Comparison of ENCODE assay signal across 12 cellular contexts in the genomic region with DNA sequence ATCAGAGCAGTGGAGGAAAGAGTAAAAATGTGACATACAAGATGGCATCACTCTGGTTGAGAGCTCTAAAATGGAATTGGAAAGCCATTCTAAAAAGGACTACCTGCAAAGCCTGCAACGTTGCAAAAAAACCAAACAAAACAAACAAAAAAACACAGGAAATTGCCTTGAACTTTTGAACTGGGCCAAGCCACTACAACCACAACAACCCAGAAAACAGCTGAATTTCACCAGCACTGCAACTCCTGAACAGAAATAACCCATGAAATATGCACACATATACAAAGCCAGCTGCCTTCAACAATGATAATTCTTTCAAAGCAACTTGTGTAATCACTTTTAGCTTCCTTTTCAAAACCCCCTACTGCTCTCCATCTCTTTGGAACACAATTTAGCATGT.
"Had no signal": no experiment of that assay in that cellular context is flagged by ENCODE, and none has a peak within 500 bp of the region (broad histone marks: within the 10 kb centered on the region; RNA-seq: fewer than 3 reads in every experiment).

No MANE protein-coding gene starts in this region.

- H3K4me1 ChIP-seq: upper lobe of right lung had no signal

- ATAC-seq: activated naive CD8-positive, alpha-beta T cell treated with anti-CD3 and anti-CD28 coated beads, Interleukin-2, amount 50 U/mL, for 24 hours; left lobe of liver; upper lobe of right lung had no signal

- H3K4me3 ChIP-seq: upper lobe of right lung had no signal

- H3K9me3 ChIP-seq: upper lobe of right lung had no signal

- H3K36me3 ChIP-seq: upper lobe of right lung had no signal

- H3K27me3 ChIP-seq: upper lobe of right lung had no signal

- H3K27ac ChIP-seq: upper lobe of right lung had no signal

- DNase-seq: activated B cell treated with CpG ODN at 0.5 μM for 24 hours; activated CD4-positive, alpha-beta T cell treated with anti-CD3 and anti-CD28 coated beads, Interleukin-2, amount 10 ng/mL, durations not matched to agents 24 days and 14 days; activated naive CD4-positive, alpha-beta T cell treated with Interleukin-2 at 50 U/mL for 16 hours; activated naive CD8-positive, alpha-beta T cell treated with anti-CD3 and anti-CD28 coated beads, Interleukin-2, amount 50 U/mL, for 24 hours; erythroblast; glutamatergic neuron; mesendoderm; stimulated activated CD4-positive, alpha-beta T cell treated with anti-CD3 and anti-CD28 coated beads, Interleukin-15, amount 100 ng/mL, for 24 hours; stimulated activated CD4-positive, alpha-beta T cell treated with anti-CD3 and anti-CD28 coated beads, Interleukin-4, amount 100 ng/mL, for 24 hours; T-helper 1 cell; upper lobe of right lung had no signal
